15 cellular contexts compared by ENCODE assay signal in genomic region chr15:41006479-41006878, GRCh38. TPM values are rescaled to one million over a fixed set of nuclear protein-coding genes. Genes with fewer than 3 reads are reported as not detected.
DNase-seq lines count a peak whose midpoint lies in the region; ATAC-seq and TF ChIP-seq lines count a peak whose summit lies in the region.
"Had no signal": no experiment of that assay in that cellular context is flagged by ENCODE, and none has a peak within 500 bp of the region (broad histone marks: within the 10 kb centered on the region; RNA-seq: fewer than 3 reads in every experiment).

No MANE protein-coding gene starts in this region.

- no peak overlapping the region for H3K4me3 Mint-ChIP-seq in stimulated activated naive CD8-positive, alpha-beta T cell treated with anti-CD3 and anti-CD28 coated beads, Interleukin-15, Interleukin-2, amounts not matched to agents 100 ng/mL and 50 ng/mL, for 24 hours
- no peak overlapping the region for H3K4me3 Mint-ChIP-seq in stimulated activated naive CD8-positive, alpha-beta T cell treated with anti-CD3 and anti-CD28 coated beads, Interleukin-15, amount 100 ng/mL, for 72 hours
- H3K4me3 Mint-ChIP-seq: CD4-positive, alpha-beta memory T cell had no signal

- H3K27ac ChIP-seq in left ventricle myocardium inferior (replicated peaks) (peak overlapping the region; percentile 42), gastrocnemius medialis (peak overlapping the region in 2 of 4 donors; percentile 21 to 63)
- H3K27ac ChIP-seq: A549, C4-2B, GM23248 had no signal

- no peak for ATAC-seq in stimulated activated naive CD8-positive, alpha-beta T cell treated with anti-CD3 and anti-CD28 coated beads, Interleukin-15, amount 100 ng/mL, for 72 hours
- ATAC-seq in gastrocnemius medialis (peak; percentile 93 to 95), HG03097 (IDR thresholded peaks at IDR 0.05; ENCODE audit: low FRiP score, unreplicated experiment) (no peak)
- ATAC-seq: A549 had no signal

- H3K36me3 Mint-ChIP-seq in stimulated activated naive CD8-positive, alpha-beta T cell treated with anti-CD3 and anti-CD28 coated beads, Interleukin-15, Interleukin-2, amounts not matched to agents 100 ng/mL and 50 ng/mL, for 24 hours (ENCODE audit: low read depth), result peaks cover 54% of the 10 kb centered on the region

- no peaks in the 10 kb centered on the region for H3K4me1 Mint-ChIP-seq in stimulated activated naive CD8-positive, alpha-beta T cell treated with anti-CD3 and anti-CD28 coated beads, Interleukin-15, Interleukin-2, amounts not matched to agents 100 ng/mL and 50 ng/mL, for 24 hours (ENCODE audit: low read depth)
- H3K4me1 Mint-ChIP-seq in stimulated activated naive CD8-positive, alpha-beta T cell treated with anti-CD3 and anti-CD28 coated beads, Interleukin-15, amount 100 ng/mL, for 72 hours, result no peaks in the 10 kb centered on the region

- DNase-seq in stimulated activated naive CD8-positive, alpha-beta T cell treated with anti-CD3 and anti-CD28 coated beads, Interleukin-15, amount 100 ng/mL, for 72 hours, result no peak
- DNase-seq in cerebellum (ENCODE audit: low spot score) (peak; percentile 11), left ventricle myocardium inferior (no peak), gastrocnemius medialis (peak; percentile 38 to 44), NCI-H2196 (lab: John Stamatoyannopoulos, UW; ENCODE audit: unreplicated experiment) (no peak), NCI-H510A treated with DMSO at 0.1 percent for 48 hours (lab: John Stamatoyannopoulos, UW) (no peak)
- DNase-seq: BE2C; CD4-positive, alpha-beta memory T cell; DMS79; GM23248; H7 had no signal

- H3K27me3 Mint-ChIP-seq in stimulated activated naive CD8-positive, alpha-beta T cell treated with anti-CD3 and anti-CD28 coated beads, Interleukin-15, Interleukin-2, amounts not matched to agents 100 ng/mL and 50 ng/mL, for 24 hours, result no peaks in the 10 kb centered on the region
- H3K27me3 Mint-ChIP-seq in stimulated activated naive CD8-positive, alpha-beta T cell treated with anti-CD3 and anti-CD28 coated beads, Interleukin-15, amount 100 ng/mL, for 72 hours, result no peaks in the 10 kb centered on the region
- H3K27me3 Mint-ChIP-seq: CD4-positive, alpha-beta memory T cell had no signal

- intact Hi-C loops in left ventricle myocardium inferior (cut with micrococcal nuclease) (no loop called here), gastrocnemius medialis (cut with DNase I; ENCODE audit: low total_unique reads) (no loop called here)

- peaks cover 24% of the 10 kb centered on the region for H3K4me1 ChIP-seq in left ventricle myocardium inferior
- peaks cover 24 to 30% of the 10 kb centered on the region in 2 donors for H3K4me1 ChIP-seq in gastrocnemius medialis
- H3K4me1 ChIP-seq: BE2C had no signal

- H3K36me3 ChIP-seq in left ventricle myocardium inferior (peaks cover 32% of the 10 kb centered on the region), gastrocnemius medialis (peaks cover 0 to 17% of the 10 kb centered on the region in 2 donors)

- H3K27me3 ChIP-seq in left ventricle myocardium inferior (ENCODE audit: low read depth) (no peaks in the 10 kb centered on the region), gastrocnemius medialis (no peaks in the 10 kb centered on the region)
- H3K27me3 ChIP-seq: BE2C had no signal

- H3K27ac Mint-ChIP-seq in stimulated activated naive CD8-positive, alpha-beta T cell treated with anti-CD3 and anti-CD28 coated beads, Interleukin-15, Interleukin-2, amounts not matched to agents 100 ng/mL and 50 ng/mL, for 24 hours, result peak overlapping the region; percentile 31
- H3K27ac Mint-ChIP-seq in stimulated activated naive CD8-positive, alpha-beta T cell treated with anti-CD3 and anti-CD28 coated beads, Interleukin-15, amount 100 ng/mL, for 72 hours, result no peak overlapping the region

- TF ChIP-seq CTCF in left ventricle myocardium inferior (IDR thresholded peaks at IDR 0.05; ENCODE audit: borderline replicate concordance), result no peak
- no peak for TF ChIP-seq CTCF in gastrocnemius medialis (IDR thresholded peaks at IDR 0.05 in 4 of 5, conservative IDR thresholded peaks at IDR 0.05 in 1 of 5)

- in situ Hi-C loops in gastrocnemius medialis (cut with MboI; ENCODE audit: low sequenced_read_pairs in 4 of 4), result no loop called here

- H3K9me3 ChIP-seq in left ventricle myocardium inferior (replicated peaks) (no peaks in the 10 kb centered on the region), gastrocnemius medialis (no peaks in the 10 kb centered on the region)
- H3K9me3 ChIP-seq: A549, BE2C had no signal

- no peak for TF ChIP-seq POLR2A in gastrocnemius medialis (IDR thresholded peaks at IDR 0.05)

- no peaks in the 10 kb centered on the region for H3K9me3 Mint-ChIP-seq in stimulated activated naive CD8-positive, alpha-beta T cell treated with anti-CD3 and anti-CD28 coated beads, Interleukin-15, Interleukin-2, amounts not matched to agents 100 ng/mL and 50 ng/mL, for 24 hours
- no peaks in the 10 kb centered on the region for H3K9me3 Mint-ChIP-seq in stimulated activated naive CD8-positive, alpha-beta T cell treated with anti-CD3 and anti-CD28 coated beads, Interleukin-15, amount 100 ng/mL, for 72 hours
- H3K9me3 Mint-ChIP-seq: CD4-positive, alpha-beta memory T cell had no signal

- H3K4me3 ChIP-seq in left ventricle myocardium inferior, result no peak overlapping the region
- H3K4me3 ChIP-seq in gastrocnemius medialis, result no peak overlapping the region
- H3K4me3 ChIP-seq: A549, GM23248 had no signal

RNA-seq across cellular contexts. Expression of gene CHAC1, which starts 53.2 kb away (rescaled TPM):
- total RNA-seq in cerebellum, result 2.1 TPM
- 1.3 TPM for total RNA-seq in left ventricle myocardium inferior
- 100 to 1,000 TPM in 3 of 4 donors, 10 to 100 TPM in 1; 93.4 to 320 (median 139) TPM for total RNA-seq in gastrocnemius medialis

Comparison
In these comparisons a context has a peak if more than half of its experiments do, and no peak if none do; other contexts are left out.
1. ATAC-seq: peak in gastrocnemius medialis (2 of 2); none in stimulated activated naive CD8-positive, alpha-beta T cell treated with anti-CD3 and anti-CD28 coated beads, Interleukin-15, amount 100 ng/mL, for 72 hours (single experiment) and HG03097 (single experiment).
2. DNase-seq: peak in cerebellum (single experiment) and gastrocnemius medialis (2 of 2); none in stimulated activated naive CD8-positive, alpha-beta T cell treated with anti-CD3 and anti-CD28 coated beads, Interleukin-15, amount 100 ng/mL, for 72 hours (0 of 2), left ventricle myocardium inferior (single experiment), NCI-H2196 (single experiment) and NCI-H510A treated with DMSO at 0.1 percent for 48 hours (single experiment).
3. RNA of gene CHAC1, which starts 53.2 kb away (total RNA-seq): 93.4 to 320 TPM in gastrocnemius medialis; 2.1 TPM in cerebellum (single experiment) and 1.3 TPM in left ventricle myocardium inferior (single experiment); every median in the first group is over 10 times any median in the second.